In genomic region chr15:74540135-74540760, GRCh38 we compare ENCODE assay signal across 8 cellular contexts. TPM values are rescaled to one million over a fixed set of nuclear protein-coding genes. Genes with fewer than 3 reads are reported as not detected.
DNase-seq lines count a peak whose midpoint lies in the region; ATAC-seq and TF ChIP-seq lines count a peak whose summit lies in the region.

No MANE protein-coding gene starts in this region.

- no peaks in the 10 kb centered on the region for H3K9me3 Mint-ChIP-seq in nephron

- H3K36me3 Mint-ChIP-seq in nephron (ENCODE audit: low read depth): peaks cover under 1% of the 10 kb centered on the region

- peak overlapping the region; percentile 91 to 98 (median 92) for H3K4me3 Mint-ChIP-seq in nephron

- H3K4me1 Mint-ChIP-seq in nephron: peaks cover 40% of the 10 kb centered on the region

- H3K36me3 ChIP-seq in BE2C: no peaks in the 10 kb centered on the region
- no peaks in the 10 kb centered on the region for H3K36me3 ChIP-seq in effector memory CD4-positive, alpha-beta T cell (ENCODE audit: control insufficient read depth, insufficient read depth, low read length)

- peaks cover 3% of the 10 kb centered on the region; the same call in 1 of the 2 replicates for H3K4me1 ChIP-seq in BE2C
- H3K4me1 ChIP-seq in effector memory CD4-positive, alpha-beta T cell (ENCODE audit: control insufficient read depth, insufficient read depth, low read length, poor library complexity, severe bottlenecking): peaks cover 14% of the 10 kb centered on the region

- peak overlapping the region; percentile 61 to 94 (median 91) for H3K27ac Mint-ChIP-seq in nephron

- TF ChIP-seq CTCF in BE2C (IDR thresholded peaks at IDR 0.05; ENCODE audit: low read depth, low read length) (no peak), nephron (IDR thresholded peaks at IDR 0.05; ENCODE audit: unreplicated experiment in 3 of 3) (no peak)

- DNase-seq in BE2C (no peak), pons (ENCODE audit: low spot score) (no peak)
- no peak for DNase-seq in effector memory CD4-positive, alpha-beta T cell

- H3K27ac ChIP-seq in effector memory CD4-positive, alpha-beta T cell (ENCODE audit: insufficient read depth, low read length, poor library complexity, severe bottlenecking): peak overlapping the region; percentile 66

- peak overlapping the region; percentile 97 for H3K4me3 ChIP-seq in BE2C (ENCODE audit: low read depth, low read length)
- H3K4me3 ChIP-seq in effector memory CD4-positive, alpha-beta T cell (ENCODE audit: insufficient read depth, low read depth, low read length, poor library complexity, severe bottlenecking): peak overlapping the region; percentile 73

- H3K27me3 ChIP-seq in BE2C: peaks cover 3% of the 10 kb centered on the region; the same call in 1 of the 2 replicates
- H3K27me3 ChIP-seq in effector memory CD4-positive, alpha-beta T cell (replicated peaks; ENCODE audit: control insufficient read depth, insufficient read depth, low read length, poor library complexity, severe bottlenecking): no peaks in the 10 kb centered on the region

- ATAC-seq in GM19452 (IDR thresholded peaks at IDR 0.05; ENCODE audit: unreplicated experiment) (peak; percentile 1), HG03432 (IDR thresholded peaks at IDR 0.05; ENCODE audit: unreplicated experiment) (no peak), HG02623 (IDR thresholded peaks at IDR 0.05; ENCODE audit: unreplicated experiment) (no peak)

- H3K27me3 Mint-ChIP-seq in nephron (ENCODE audit: low read depth): peaks cover 16% of the 10 kb centered on the region

- no peaks in the 10 kb centered on the region for H3K9me3 ChIP-seq in BE2C
- H3K9me3 ChIP-seq in effector memory CD4-positive, alpha-beta T cell (ENCODE audit: control insufficient read depth, low read length): no peaks in the 10 kb centered on the region

TF ChIP-seq in PFSK-1, 5 proteins besides CTCF, POLR2A, EP300 and RAD21:
- 0 out of 4 replicates have a peak, but pooled peaks of 1 of the 2 experiments have one; percentile 20 for TF ChIP-seq REST (IDR thresholded peaks at IDR 0.05; ENCODE audit: insufficient read depth in 1 of 2, low read depth in 2 of 2, low read length in 2 of 2)
- TF ChIP-seq SIN3A (IDR thresholded peaks at IDR 0.05; ENCODE audit: borderline replicate concordance, insufficient read depth, low read length): 0 out of 2 replicates have a peak, but pooled peaks have one; percentile 25
- TF ChIP-seq POLR2AphosphoS5 (IDR thresholded peaks at IDR 0.05; ENCODE audit: low read depth, low read length): no peak
TF ChIP-seq in PFSK-1: peak in this region for 2.

RNA-seq across cellular contexts. Expression of gene ARID3B, which starts 0.8 kb away (rescaled TPM):
- 34.6 TPM for polyA plus RNA-seq in BE2C (2012; ENCODE audit: insufficient read depth, insufficient read length, low read depth)
- polyA plus RNA-seq in PFSK-1 (2012; ENCODE audit: insufficient read length, low read depth): 26.5 TPM
